ENCODE assay signal across 16 cellular contexts in the genomic region with DNA sequence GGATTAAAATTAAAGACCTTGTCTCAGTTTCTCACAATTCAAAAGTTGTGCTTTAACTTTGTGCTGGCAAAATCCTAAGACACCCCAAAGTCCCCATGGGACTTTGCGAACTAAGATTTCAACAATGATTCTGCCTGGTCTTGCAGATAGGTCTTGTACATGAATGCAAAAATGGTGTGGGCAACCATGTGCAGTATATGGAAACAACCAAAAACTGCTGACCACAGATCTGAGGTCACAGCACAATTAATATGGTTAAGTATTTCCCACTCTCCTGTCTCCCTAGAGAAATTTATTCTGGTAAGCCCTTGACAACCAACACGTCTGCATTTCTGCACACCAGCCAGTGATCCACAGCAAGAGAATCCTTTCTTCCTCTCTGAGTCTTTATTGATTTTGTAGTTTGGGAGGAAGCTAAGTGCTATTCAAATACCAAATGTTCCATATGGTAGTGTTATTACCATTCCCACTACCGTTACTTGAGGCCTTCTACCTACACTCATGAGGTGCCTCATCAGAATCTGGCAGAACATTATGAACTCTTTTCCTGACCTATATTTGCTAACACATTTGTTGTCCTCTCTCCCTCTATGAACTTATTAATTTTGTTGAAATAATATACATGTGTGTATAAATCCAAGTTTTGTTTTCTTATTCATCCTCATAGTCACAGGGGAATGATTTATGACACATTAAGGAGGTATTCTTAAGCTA.
DNase-seq lines count a peak whose midpoint lies in the region; ATAC-seq and TF ChIP-seq lines count a peak whose summit lies in the region.
"Had no signal": no experiment of that assay in that cellular context is flagged by ENCODE, and none has a peak within 500 bp of the region (broad histone marks: within the 10 kb centered on the region; RNA-seq: fewer than 3 reads in every experiment).

No MANE protein-coding gene starts in this region.

- no peaks in the 10 kb centered on the region for H3K27me3 ChIP-seq in stomach
- no peaks in the 10 kb centered on the region for H3K27me3 ChIP-seq in upper lobe of right lung
- H3K27me3 ChIP-seq in GM23338 (ENCODE audit: insufficient read depth) = no peaks in the 10 kb centered on the region
- H3K27me3 ChIP-seq: upper lobe of left lung had no signal

- H3K9me3 ChIP-seq in stomach = no peaks in the 10 kb centered on the region
- no peaks in the 10 kb centered on the region for H3K9me3 ChIP-seq in upper lobe of right lung
- H3K9me3 ChIP-seq: upper lobe of left lung had no signal

- no peak for TF ChIP-seq CTCF in fibroblast of the aortic adventitia (IDR thresholded peaks at IDR 0.05; ENCODE audit: insufficient read depth, low read length)
- TF ChIP-seq CTCF in stomach (IDR thresholded peaks at IDR 0.05) = no peak
- TF ChIP-seq CTCF in upper lobe of right lung (IDR thresholded peaks at IDR 0.05) = no peak
- TF ChIP-seq CTCF in GM23338 (conservative IDR thresholded peaks at IDR 0.05; ENCODE audit: low read depth in 2 of 2) = no peak

- no peaks in the 10 kb centered on the region for H3K79me2 ChIP-seq in GM23338 (replicated peaks; ENCODE audit: insufficient read depth)

- no peaks in the 10 kb centered on the region for H3K9me3 Mint-ChIP-seq in GM23338

- H4K20me1 ChIP-seq in GM23338 (replicated peaks; ENCODE audit: insufficient read depth) = no peaks in the 10 kb centered on the region

- no peak overlapping the region for H3K27ac Mint-ChIP-seq in GM23338
- H3K27ac Mint-ChIP-seq: T-helper 17 cell had no signal

- H3K36me3 Mint-ChIP-seq in GM23338 (ENCODE audit: low read depth) = no peaks in the 10 kb centered on the region

- peak; percentile 54 for ATAC-seq in GM18909 (IDR thresholded peaks at IDR 0.05; ENCODE audit: poor library complexity, unreplicated experiment)
- ATAC-seq in upper lobe of right lung = no peak
- ATAC-seq in GM23338 = no peak
- ATAC-seq: T-helper 17 cell had no signal

- no peak for TF ChIP-seq EP300 in stomach (IDR thresholded peaks at IDR 0.05)

- no peak overlapping the region for H3K4me3 Mint-ChIP-seq in GM23338

- H3K4me3 ChIP-seq in fibroblast of the aortic adventitia (ENCODE audit: low read depth, low read length) (peak overlapping the region; percentile 55), stomach (no peak overlapping the region), upper lobe of right lung (no peak overlapping the region), GM23338 (no peak overlapping the region)
- H3K4me3 ChIP-seq: upper lobe of left lung had no signal

- H3K27me3 Mint-ChIP-seq in GM23338 (ENCODE audit: insufficient read depth, low read depth, poor library complexity) = no peaks in the 10 kb centered on the region
- H3K27me3 Mint-ChIP-seq: T-helper 17 cell had no signal

- 85 to 94% (median 92%) methylated on average over 3 of the region's 3 CpGs for WGBS in stomach, 5 donors

- no peaks in the 10 kb centered on the region for H3K9me2 ChIP-seq in GM23338 (ENCODE audit: insufficient read depth)

- H3F3A ChIP-seq in GM23338 (replicated peaks; ENCODE audit: low read depth) = no peaks in the 10 kb centered on the region

- no peaks in the 10 kb centered on the region; the same call in 2 of the 3 replicates for H3K4me1 Mint-ChIP-seq in GM23338

- H3K4me1 ChIP-seq in stomach (peaks cover 0 to 10% (median 6%) of the 10 kb centered on the region in 4 donors), upper lobe of right lung (no peaks in the 10 kb centered on the region), GM23338 (ENCODE audit: insufficient read depth) (no peaks in the 10 kb centered on the region)

- H3K27ac ChIP-seq in stomach (peak overlapping the region in 3 of 5 donors; percentile 22 to 65 (median 26)), upper lobe of right lung (no peak overlapping the region), GM23338 (ENCODE audit: low read depth) (no peak overlapping the region)
- H3K27ac ChIP-seq: C4-2B, HL-60, upper lobe of left lung had no signal

- H3K4me2 ChIP-seq in GM23338 = no peak overlapping the region

- H3K36me3 ChIP-seq in stomach (peaks cover 0 to 24% (median 21%) of the 10 kb centered on the region in 4 donors), upper lobe of right lung (peaks cover 32% of the 10 kb centered on the region), GM23338 (ENCODE audit: insufficient read depth) (no peaks in the 10 kb centered on the region)

- intact Hi-C loops in stomach (cut with DNase I; ENCODE audit: low total_unique reads) = no loop called here
- intact Hi-C loops in upper lobe of right lung (cut with DNase I) = no loop called here

- TF ChIP-seq POLR2A in stomach (IDR thresholded peaks at IDR 0.05) = no peak

- H2AFZ ChIP-seq in GM23338 = no peak overlapping the region

- DNase-seq in NCI-H69 (lab: John Stamatoyannopoulos, UW) (peak; percentile 13), fibroblast of the aortic adventitia (ENCODE audit: low read depth) (no peak), stomach (no peak), upper lobe of right lung (no peak), GM23338 (ENCODE audit: low spot score) (no peak), COLO668 (lab: John Stamatoyannopoulos, UW; ENCODE audit: unreplicated experiment) (no peak)
- DNase-seq: activated CD4-positive, alpha-beta T cell treated with anti-CD3 and anti-CD28 coated beads for 48 hours; effector CD4-positive, alpha-beta T cell; GOT3; NCI-H1694; NCI-H526 treated with DMSO at 0.1 percent for 48 hours; T-helper 17 cell; upper lobe of left lung had no signal

TF ChIP-seq in GM23338, 12 proteins besides CTCF, POLR2A, EP300 and RAD21 (continues in another document):
- TF ChIP-seq, protein P1, sequence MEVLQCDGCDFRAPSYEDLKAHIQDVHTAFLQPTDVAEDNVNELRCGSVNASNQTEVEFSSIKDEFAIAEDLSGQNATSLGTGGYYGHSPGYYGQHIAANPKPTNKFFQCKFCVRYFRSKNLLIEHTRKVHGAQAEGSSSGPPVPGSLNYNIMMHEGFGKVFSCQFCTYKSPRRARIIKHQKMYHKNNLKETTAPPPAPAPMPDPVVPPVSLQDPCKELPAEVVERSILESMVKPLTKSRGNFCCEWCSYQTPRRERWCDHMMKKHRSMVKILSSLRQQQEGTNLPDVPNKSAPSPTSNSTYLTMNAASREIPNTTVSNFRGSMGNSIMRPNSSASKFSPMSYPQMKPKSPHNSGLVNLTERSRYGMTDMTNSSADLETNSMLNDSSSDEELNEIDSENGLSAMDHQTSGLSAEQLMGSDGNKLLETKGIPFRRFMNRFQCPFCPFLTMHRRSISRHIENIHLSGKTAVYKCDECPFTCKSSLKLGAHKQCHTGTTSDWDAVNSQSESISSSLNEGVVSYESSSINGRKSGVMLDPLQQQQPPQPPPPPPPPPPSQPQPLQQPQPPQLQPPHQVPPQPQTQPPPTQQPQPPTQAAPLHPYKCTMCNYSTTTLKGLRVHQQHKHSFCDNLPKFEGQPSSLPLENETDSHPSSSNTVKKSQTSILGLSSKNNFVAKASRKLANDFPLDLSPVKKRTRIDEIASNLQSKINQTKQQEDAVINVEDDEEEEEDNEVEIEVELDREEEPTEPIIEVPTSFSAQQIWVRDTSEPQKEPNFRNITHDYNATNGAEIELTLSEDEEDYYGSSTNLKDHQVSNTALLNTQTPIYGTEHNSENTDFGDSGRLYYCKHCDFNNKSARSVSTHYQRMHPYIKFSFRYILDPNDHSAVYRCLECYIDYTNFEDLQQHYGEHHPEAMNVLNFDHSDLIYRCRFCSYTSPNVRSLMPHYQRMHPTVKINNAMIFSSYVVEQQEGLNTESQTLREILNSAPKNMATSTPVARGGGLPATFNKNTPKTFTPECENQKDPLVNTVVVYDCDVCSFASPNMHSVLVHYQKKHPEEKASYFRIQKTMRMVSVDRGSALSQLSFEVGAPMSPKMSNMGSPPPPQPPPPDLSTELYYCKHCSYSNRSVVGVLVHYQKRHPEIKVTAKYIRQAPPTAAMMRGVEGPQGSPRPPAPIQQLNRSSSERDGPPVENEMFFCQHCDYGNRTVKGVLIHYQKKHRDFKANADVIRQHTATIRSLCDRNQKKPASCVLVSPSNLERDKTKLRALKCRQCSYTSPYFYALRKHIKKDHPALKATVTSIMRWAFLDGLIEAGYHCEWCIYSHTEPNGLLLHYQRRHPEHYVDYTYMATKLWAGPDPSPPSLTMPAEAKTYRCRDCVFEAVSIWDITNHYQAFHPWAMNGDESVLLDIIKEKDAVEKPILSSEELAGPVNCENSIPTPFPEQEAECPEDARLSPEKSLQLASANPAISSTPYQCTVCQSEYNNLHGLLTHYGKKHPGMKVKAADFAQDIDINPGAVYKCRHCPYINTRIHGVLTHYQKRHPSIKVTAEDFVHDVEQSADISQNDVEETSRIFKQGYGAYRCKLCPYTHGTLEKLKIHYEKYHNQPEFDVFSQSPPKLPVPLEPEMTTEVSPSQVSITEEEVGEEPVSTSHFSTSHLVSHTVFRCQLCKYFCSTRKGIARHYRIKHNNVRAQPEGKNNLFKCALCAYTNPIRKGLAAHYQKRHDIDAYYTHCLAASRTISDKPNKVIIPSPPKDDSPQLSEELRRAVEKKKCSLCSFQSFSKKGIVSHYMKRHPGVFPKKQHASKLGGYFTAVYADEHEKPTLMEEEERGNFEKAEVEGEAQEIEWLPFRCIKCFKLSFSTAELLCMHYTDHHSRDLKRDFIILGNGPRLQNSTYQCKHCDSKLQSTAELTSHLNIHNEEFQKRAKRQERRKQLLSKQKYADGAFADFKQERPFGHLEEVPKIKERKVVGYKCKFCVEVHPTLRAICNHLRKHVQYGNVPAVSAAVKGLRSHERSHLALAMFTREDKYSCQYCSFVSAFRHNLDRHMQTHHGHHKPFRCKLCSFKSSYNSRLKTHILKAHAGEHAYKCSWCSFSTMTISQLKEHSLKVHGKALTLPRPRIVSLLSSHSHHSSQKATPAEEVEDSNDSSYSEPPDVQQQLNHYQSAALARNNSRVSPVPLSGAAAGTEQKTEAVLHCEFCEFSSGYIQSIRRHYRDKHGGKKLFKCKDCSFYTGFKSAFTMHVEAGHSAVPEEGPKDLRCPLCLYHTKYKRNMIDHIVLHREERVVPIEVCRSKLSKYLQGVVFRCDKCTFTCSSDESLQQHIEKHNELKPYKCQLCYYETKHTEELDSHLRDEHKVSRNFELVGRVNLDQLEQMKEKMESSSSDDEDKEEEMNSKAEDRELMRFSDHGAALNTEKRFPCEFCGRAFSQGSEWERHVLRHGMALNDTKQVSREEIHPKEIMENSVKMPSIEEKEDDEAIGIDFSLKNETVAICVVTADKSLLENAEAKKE (CRISPR knock-in tag; IDR thresholded peaks at IDR 0.05) = no peak
- no peak for TF ChIP-seq EZH2 (IDR thresholded peaks at IDR 0.05; ENCODE audit: low read depth, unreplicated experiment)

Comparison
In these comparisons a context has a peak if more than half of its experiments do, and no peak if none do; other contexts are left out.
1. H3K27ac ChIP-seq: peak in stomach (3 of 5); none in upper lobe of right lung (single experiment) and GM23338 (single experiment).